Comparison of ENCODE assay signal across 23 cellular contexts in genomic region chr2:158567208-158567607, GRCh38.
"Had no signal": no experiment of that assay in that cellular context is flagged by ENCODE, and none has a peak within 500 bp of the region (broad histone marks: within the 10 kb centered on the region; RNA-seq: fewer than 3 reads in every experiment).

No MANE protein-coding gene starts in this region.

- H3K4me3 Mint-ChIP-seq: T-cell had no signal

- H3K27me3 Mint-ChIP-seq: T-cell had no signal

- H3K27ac ChIP-seq: RWPE1 had no signal

- H3K27me3 ChIP-seq: MG63 had no signal

- H3K4me3 ChIP-seq: MG63 had no signal

- DNase-seq: IMR-90, MG63, NCI-H1092 treated with DMSO at 0.1 percent for 48 hours, NCI-H1417, NCI-H1436 treated with DMSO at 0.1 percent for 48 hours, NCI-H1694, NCI-H187 treated with DMSO at 0.1 percent for 48 hours, NCI-H2029 treated with DMSO at 0.1 percent for 48 hours, NCI-H2171, NCI-H226, NCI-H446, NCI-H510A, NCI-H524 treated with DMSO at 0.1 percent for 48 hours, NCI-H69, NCI-H774, PC-3, SHP77, SK-N-SH, SW 1271, T-cell had no signal

- H3K27ac Mint-ChIP-seq: T-cell had no signal

- ATAC-seq: HepG2, Panc1, PC-3, T-cell had no signal

- H3K36me3 ChIP-seq: MG63 had no signal

- H3K9me3 ChIP-seq: SK-N-SH had no signal

- H3K4me1 Mint-ChIP-seq: T-cell had no signal
